2 cellular contexts compared by ENCODE assay signal in the genomic region with DNA sequence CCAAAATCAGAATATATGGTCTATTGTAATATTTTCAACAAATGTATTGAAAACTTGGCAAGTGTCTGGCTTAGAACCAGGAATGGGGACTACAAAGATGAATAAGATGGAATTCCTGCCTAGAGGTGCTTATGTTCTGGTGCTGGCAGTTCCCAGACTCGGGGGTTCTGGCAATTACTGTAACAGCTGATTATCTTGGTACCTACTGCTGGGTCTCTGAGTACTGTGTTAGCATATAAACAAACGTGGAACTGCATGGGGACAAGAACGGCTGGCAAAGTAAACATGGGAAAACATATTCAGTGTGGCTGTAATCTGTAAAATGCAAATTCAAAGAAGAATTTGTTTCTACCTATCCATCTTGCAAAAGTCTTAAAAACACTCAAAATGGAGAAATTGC.
A peak's percentile ranks its signal among the peaks of the same experiment; 100 is the strongest.
TF ChIP-seq lines count a peak whose summit lies in the region.

No MANE protein-coding gene starts in this region.

TF ChIP-seq in GM23338, 12 proteins besides CTCF, POLR2A, EP300 and RAD21 (continues in another document):
- TF ChIP-seq NANOG (IDR thresholded peaks at IDR 0.05; ENCODE audit: borderline replicate concordance) (peak; percentile 96), CREB1 (CRISPR knock-in tag; IDR thresholded peaks at IDR 0.05; ENCODE audit: low read depth) (no peak), STAT1 (IDR thresholded peaks at IDR 0.05; ENCODE audit: unreplicated experiment) (no peak), EZH2 (IDR thresholded peaks at IDR 0.05; ENCODE audit: low read depth, unreplicated experiment) (no peak), JUNB (IDR thresholded peaks at IDR 0.05; ENCODE audit: unreplicated experiment) (no peak), ZNF114 (CRISPR knock-in tag; IDR thresholded peaks at IDR 0.05) (no peak), EZH2phosphoT487 (IDR thresholded peaks at IDR 0.05; ENCODE audit: unreplicated experiment) (no peak), ETS1 (IDR thresholded peaks at IDR 0.05) (no peak)
- TF ChIP-seq, protein P1, sequence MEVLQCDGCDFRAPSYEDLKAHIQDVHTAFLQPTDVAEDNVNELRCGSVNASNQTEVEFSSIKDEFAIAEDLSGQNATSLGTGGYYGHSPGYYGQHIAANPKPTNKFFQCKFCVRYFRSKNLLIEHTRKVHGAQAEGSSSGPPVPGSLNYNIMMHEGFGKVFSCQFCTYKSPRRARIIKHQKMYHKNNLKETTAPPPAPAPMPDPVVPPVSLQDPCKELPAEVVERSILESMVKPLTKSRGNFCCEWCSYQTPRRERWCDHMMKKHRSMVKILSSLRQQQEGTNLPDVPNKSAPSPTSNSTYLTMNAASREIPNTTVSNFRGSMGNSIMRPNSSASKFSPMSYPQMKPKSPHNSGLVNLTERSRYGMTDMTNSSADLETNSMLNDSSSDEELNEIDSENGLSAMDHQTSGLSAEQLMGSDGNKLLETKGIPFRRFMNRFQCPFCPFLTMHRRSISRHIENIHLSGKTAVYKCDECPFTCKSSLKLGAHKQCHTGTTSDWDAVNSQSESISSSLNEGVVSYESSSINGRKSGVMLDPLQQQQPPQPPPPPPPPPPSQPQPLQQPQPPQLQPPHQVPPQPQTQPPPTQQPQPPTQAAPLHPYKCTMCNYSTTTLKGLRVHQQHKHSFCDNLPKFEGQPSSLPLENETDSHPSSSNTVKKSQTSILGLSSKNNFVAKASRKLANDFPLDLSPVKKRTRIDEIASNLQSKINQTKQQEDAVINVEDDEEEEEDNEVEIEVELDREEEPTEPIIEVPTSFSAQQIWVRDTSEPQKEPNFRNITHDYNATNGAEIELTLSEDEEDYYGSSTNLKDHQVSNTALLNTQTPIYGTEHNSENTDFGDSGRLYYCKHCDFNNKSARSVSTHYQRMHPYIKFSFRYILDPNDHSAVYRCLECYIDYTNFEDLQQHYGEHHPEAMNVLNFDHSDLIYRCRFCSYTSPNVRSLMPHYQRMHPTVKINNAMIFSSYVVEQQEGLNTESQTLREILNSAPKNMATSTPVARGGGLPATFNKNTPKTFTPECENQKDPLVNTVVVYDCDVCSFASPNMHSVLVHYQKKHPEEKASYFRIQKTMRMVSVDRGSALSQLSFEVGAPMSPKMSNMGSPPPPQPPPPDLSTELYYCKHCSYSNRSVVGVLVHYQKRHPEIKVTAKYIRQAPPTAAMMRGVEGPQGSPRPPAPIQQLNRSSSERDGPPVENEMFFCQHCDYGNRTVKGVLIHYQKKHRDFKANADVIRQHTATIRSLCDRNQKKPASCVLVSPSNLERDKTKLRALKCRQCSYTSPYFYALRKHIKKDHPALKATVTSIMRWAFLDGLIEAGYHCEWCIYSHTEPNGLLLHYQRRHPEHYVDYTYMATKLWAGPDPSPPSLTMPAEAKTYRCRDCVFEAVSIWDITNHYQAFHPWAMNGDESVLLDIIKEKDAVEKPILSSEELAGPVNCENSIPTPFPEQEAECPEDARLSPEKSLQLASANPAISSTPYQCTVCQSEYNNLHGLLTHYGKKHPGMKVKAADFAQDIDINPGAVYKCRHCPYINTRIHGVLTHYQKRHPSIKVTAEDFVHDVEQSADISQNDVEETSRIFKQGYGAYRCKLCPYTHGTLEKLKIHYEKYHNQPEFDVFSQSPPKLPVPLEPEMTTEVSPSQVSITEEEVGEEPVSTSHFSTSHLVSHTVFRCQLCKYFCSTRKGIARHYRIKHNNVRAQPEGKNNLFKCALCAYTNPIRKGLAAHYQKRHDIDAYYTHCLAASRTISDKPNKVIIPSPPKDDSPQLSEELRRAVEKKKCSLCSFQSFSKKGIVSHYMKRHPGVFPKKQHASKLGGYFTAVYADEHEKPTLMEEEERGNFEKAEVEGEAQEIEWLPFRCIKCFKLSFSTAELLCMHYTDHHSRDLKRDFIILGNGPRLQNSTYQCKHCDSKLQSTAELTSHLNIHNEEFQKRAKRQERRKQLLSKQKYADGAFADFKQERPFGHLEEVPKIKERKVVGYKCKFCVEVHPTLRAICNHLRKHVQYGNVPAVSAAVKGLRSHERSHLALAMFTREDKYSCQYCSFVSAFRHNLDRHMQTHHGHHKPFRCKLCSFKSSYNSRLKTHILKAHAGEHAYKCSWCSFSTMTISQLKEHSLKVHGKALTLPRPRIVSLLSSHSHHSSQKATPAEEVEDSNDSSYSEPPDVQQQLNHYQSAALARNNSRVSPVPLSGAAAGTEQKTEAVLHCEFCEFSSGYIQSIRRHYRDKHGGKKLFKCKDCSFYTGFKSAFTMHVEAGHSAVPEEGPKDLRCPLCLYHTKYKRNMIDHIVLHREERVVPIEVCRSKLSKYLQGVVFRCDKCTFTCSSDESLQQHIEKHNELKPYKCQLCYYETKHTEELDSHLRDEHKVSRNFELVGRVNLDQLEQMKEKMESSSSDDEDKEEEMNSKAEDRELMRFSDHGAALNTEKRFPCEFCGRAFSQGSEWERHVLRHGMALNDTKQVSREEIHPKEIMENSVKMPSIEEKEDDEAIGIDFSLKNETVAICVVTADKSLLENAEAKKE (CRISPR knock-in tag; IDR thresholded peaks at IDR 0.05) = peak; percentile 78
- TF ChIP-seq, protein P2, sequence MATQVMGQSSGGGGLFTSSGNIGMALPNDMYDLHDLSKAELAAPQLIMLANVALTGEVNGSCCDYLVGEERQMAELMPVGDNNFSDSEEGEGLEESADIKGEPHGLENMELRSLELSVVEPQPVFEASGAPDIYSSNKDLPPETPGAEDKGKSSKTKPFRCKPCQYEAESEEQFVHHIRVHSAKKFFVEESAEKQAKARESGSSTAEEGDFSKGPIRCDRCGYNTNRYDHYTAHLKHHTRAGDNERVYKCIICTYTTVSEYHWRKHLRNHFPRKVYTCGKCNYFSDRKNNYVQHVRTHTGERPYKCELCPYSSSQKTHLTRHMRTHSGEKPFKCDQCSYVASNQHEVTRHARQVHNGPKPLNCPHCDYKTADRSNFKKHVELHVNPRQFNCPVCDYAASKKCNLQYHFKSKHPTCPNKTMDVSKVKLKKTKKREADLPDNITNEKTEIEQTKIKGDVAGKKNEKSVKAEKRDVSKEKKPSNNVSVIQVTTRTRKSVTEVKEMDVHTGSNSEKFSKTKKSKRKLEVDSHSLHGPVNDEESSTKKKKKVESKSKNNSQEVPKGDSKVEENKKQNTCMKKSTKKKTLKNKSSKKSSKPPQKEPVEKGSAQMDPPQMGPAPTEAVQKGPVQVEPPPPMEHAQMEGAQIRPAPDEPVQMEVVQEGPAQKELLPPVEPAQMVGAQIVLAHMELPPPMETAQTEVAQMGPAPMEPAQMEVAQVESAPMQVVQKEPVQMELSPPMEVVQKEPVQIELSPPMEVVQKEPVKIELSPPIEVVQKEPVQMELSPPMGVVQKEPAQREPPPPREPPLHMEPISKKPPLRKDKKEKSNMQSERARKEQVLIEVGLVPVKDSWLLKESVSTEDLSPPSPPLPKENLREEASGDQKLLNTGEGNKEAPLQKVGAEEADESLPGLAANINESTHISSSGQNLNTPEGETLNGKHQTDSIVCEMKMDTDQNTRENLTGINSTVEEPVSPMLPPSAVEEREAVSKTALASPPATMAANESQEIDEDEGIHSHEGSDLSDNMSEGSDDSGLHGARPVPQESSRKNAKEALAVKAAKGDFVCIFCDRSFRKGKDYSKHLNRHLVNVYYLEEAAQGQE (IDR thresholded peaks at IDR 0.05; ENCODE audit: unreplicated experiment) = no peak

TF ChIP-seq in H1, 55 proteins besides CTCF, POLR2A, EP300 and RAD21:
- TF ChIP-seq BACH1 (IDR thresholded peaks at IDR 0.05; ENCODE audit: low read length) = no peak
- TF ChIP-seq MAFK (IDR thresholded peaks at IDR 0.05; ENCODE audit: low read depth, low read length) = no peak
- TF ChIP-seq BCL11A (IDR thresholded peaks at IDR 0.05; ENCODE audit: low read depth in 2 of 2, low read length in 2 of 2) = peak; percentile 55 to 75
- TF ChIP-seq CEBPB (IDR thresholded peaks at IDR 0.05; ENCODE audit: low read depth, low read length) = no peak
- no peak for TF ChIP-seq YY1 (IDR thresholded peaks at IDR 0.05; ENCODE audit: low read depth, low read length)
- peak in 1 of 2 experiments; percentile 24; a peak in 1 of 4 replicates for TF ChIP-seq HDAC2 (IDR thresholded peaks at IDR 0.05; ENCODE audit: borderline replicate concordance in 1 of 2, low read depth in 2 of 2, low read length in 2 of 2)
- peak; percentile 96 for TF ChIP-seq NANOG (IDR thresholded peaks at IDR 0.05; ENCODE audit: insufficient read depth, low read depth, low read length, poor library complexity, severe bottlenecking)
- TF ChIP-seq TCF12 (IDR thresholded peaks at IDR 0.05; ENCODE audit: low read depth, low read length) = 0 out of 2 replicates have a peak, but pooled peaks have one; percentile 42
- 0 out of 4 replicates have a peak, but pooled peaks of 1 of the 2 experiments have one; percentile 24 for TF ChIP-seq SIN3A (conservative IDR thresholded peaks at IDR 0.05 in 1 of 2, IDR thresholded peaks at IDR 0.05 in 1 of 2; ENCODE audit: low read depth in 1 of 2, low read length in 2 of 2)
- TF ChIP-seq ZNF274 (IDR thresholded peaks at IDR 0.05; ENCODE audit: borderline replicate concordance, extremely low read depth, low read length) = no peak
- 0 out of 2 replicates have a peak, but pooled peaks have one; percentile 44 for TF ChIP-seq TEAD4 (IDR thresholded peaks at IDR 0.05; ENCODE audit: low read depth, low read length)
